Comparison of ENCODE assay signal across 19 cellular contexts in the genomic region with DNA sequence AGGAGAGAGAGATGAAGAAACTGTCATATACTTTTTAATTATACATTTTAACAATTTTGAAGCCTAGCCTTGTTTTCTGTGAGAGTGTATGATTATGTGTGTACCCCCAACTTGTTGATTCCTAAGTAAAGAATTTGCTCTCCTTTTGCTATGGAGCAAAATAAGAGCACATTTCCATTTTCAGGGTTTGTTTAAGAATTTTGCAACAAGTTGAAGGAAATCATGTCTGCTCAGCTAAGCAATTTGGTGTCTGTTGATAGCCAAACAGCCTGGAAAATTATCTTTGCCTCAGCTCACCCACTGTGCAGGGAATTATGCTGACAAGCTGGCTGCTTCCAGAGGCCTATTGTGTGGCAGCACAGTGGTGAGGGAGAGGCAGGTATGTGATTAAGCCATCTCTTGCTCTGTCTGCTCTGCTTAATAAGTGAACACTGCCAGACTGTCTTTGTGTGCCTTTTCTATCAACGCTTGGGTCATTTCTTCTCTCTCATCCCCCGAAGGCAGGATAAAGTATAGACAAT.
DNase-seq lines count a peak whose midpoint lies in the region; ATAC-seq and TF ChIP-seq lines count a peak whose summit lies in the region.
"Had no signal": no experiment of that assay in that cellular context is flagged by ENCODE, and none has a peak within 500 bp of the region (broad histone marks: within the 10 kb centered on the region; RNA-seq: fewer than 3 reads in every experiment).

No MANE protein-coding gene starts in this region.

- TF ChIP-seq CTCF in HEK293 (tag by site-specific recombination; IDR thresholded peaks at IDR 0.05) = no peak
- TF ChIP-seq CTCF in neural cell (IDR thresholded peaks at IDR 0.05; ENCODE audit: poor library complexity, severe bottlenecking) = no peak

- POLR2A ChIA-PET in HEK293 (lab: Yijun Ruan, JAX) = no interaction called here

- no peak overlapping the region for H2AFZ ChIP-seq in neural cell (ENCODE audit: low read depth, low read length)

- H3K27ac ChIP-seq in HEK293 (ENCODE audit: extremely low read depth, low read depth, low read length) (no peak overlapping the region), neural cell (ENCODE audit: low read length) (peak overlapping the region; percentile 66), SJCRH30 (no peak overlapping the region)
- H3K27ac ChIP-seq: cardiac muscle cell had no signal

- H3K4me2 ChIP-seq in neural cell (ENCODE audit: low read length) = peak overlapping the region; percentile 9

- H3K9ac ChIP-seq in neural cell (ENCODE audit: low read length) = peak overlapping the region; percentile 21

- peaks cover 21% of the 10 kb centered on the region for H3K79me2 ChIP-seq in neural cell (replicated peaks; ENCODE audit: insufficient read depth, low read length)

- H3K4me3 ChIP-seq in HEK293 (ENCODE audit: low read depth, low read length) (no peak overlapping the region), neural cell (ENCODE audit: low read length) (peak overlapping the region; percentile 45), SJCRH30 (no peak overlapping the region)
- H3K4me3 ChIP-seq: adrenal gland, cardiac muscle cell, HAP-1, MG63 had no signal

- DNase-seq in NCI-H2081 (lab: John Stamatoyannopoulos, UW) = peak; percentile 70 to 88
- DNase-seq in NCI-H446 (lab: John Stamatoyannopoulos, UW) = no peak
- DNase-seq in SJCRH30 = no peak
- DNase-seq: activated T-cell treated with anti-CD3 and anti-CD28 coated beads, Interleukin-2, amount 50 U/mL, for 1 hour; left cardiac atrium; mesenchymal stem cell; MG63; naive thymus-derived CD4-positive, alpha-beta T cell; NCI-H1694; NCI-H510A; posterior cingulate gyrus; T1000 had no signal

- no peaks in the 10 kb centered on the region for H4K20me1 ChIP-seq in neural cell (ENCODE audit: insufficient read depth)

- H3F3A ChIP-seq in neural cell (ENCODE audit: insufficient read depth, low read length, poor library complexity, severe bottlenecking) = peaks cover 6% of the 10 kb centered on the region

- no peaks in the 10 kb centered on the region for H3K36me3 ChIP-seq in HEK293 (ENCODE audit: control insufficient read depth in 2 of 2, insufficient read depth in 1 of 2, low read length in 2 of 2)
- no peaks in the 10 kb centered on the region for H3K36me3 ChIP-seq in neural cell (ENCODE audit: insufficient read depth, low read length)
- H3K36me3 ChIP-seq in SJCRH30 = no peaks in the 10 kb centered on the region
- H3K36me3 ChIP-seq: adrenal gland, cardiac muscle cell, HAP-1, MG63 had no signal

- peak; percentile 28; the same call in 1 of the 3 replicates for ATAC-seq in SK-N-SH treated with all-trans-retinoic acid at 6 μM for 48 hours
- ATAC-seq in HG03280 (IDR thresholded peaks at IDR 0.05; ENCODE audit: unreplicated experiment) = no peak
- ATAC-seq: left cardiac atrium; naive thymus-derived CD4-positive, alpha-beta T cell had no signal

- no peaks in the 10 kb centered on the region for H3K9me2 ChIP-seq in neural cell (ENCODE audit: insufficient read depth, low read length)

- H3K27me3 ChIP-seq in neural cell (ENCODE audit: insufficient read depth, low read depth, low read length) (no peaks in the 10 kb centered on the region), SJCRH30 (no peaks in the 10 kb centered on the region)
- H3K27me3 ChIP-seq: adrenal gland, cardiac muscle cell, MG63 had no signal

- H3K9me3 ChIP-seq in HEK293 (ENCODE audit: control insufficient read depth, insufficient read depth, low read depth, low read length) (no peaks in the 10 kb centered on the region), neural cell (ENCODE audit: low read length) (no peaks in the 10 kb centered on the region), SJCRH30 (replicated peaks) (no peaks in the 10 kb centered on the region)
- H3K9me3 ChIP-seq: adrenal gland, HAP-1 had no signal

- CTCF ChIA-PET in HEK293 (lab: Yijun Ruan, JAX) = interaction anchor here (0.7 kb wide), 2 partner anchors 12 to 587 kb away, joined by 3 read pairs; no protein-coding TSS in a partner anchor

- H3K4me1 ChIP-seq in HEK293 (ENCODE audit: control insufficient read depth, insufficient read depth, low read length) (peaks cover 3% of the 10 kb centered on the region; the same call in 1 of the 2 replicates), SJCRH30 (peaks cover 41% of the 10 kb centered on the region)
- H3K4me1 ChIP-seq: HAP-1 had no signal

- TF ChIP-seq RAD21 in neural cell (conservative IDR thresholded peaks at IDR 0.05) = no peak

- TF ChIP-seq EP300 in neural cell (conservative IDR thresholded peaks at IDR 0.05; ENCODE audit: poor library complexity, severe bottlenecking) = peak; percentile 78

TF ChIP-seq in HEK293, 187 proteins besides CTCF, POLR2A, EP300 and RAD21 (continues in another document):
- TF ChIP-seq OVOL3 (tag by site-specific recombination; IDR thresholded peaks at IDR 0.05) = no peak
- TF ChIP-seq, protein P1, sequence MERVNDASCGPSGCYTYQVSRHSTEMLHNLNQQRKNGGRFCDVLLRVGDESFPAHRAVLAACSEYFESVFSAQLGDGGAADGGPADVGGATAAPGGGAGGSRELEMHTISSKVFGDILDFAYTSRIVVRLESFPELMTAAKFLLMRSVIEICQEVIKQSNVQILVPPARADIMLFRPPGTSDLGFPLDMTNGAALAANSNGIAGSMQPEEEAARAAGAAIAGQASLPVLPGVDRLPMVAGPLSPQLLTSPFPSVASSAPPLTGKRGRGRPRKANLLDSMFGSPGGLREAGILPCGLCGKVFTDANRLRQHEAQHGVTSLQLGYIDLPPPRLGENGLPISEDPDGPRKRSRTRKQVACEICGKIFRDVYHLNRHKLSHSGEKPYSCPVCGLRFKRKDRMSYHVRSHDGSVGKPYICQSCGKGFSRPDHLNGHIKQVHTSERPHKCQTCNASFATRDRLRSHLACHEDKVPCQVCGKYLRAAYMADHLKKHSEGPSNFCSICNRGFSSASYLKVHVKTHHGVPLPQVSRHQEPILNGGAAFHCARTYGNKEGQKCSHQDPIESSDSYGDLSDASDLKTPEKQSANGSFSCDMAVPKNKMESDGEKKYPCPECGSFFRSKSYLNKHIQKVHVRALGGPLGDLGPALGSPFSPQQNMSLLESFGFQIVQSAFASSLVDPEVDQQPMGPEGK (tag by site-specific recombination; IDR thresholded peaks at IDR 0.05) = no peak
- no peak for TF ChIP-seq ZNF521 (tag by site-specific recombination; IDR thresholded peaks at IDR 0.05)
- TF ChIP-seq TRIM28 (IDR thresholded peaks at IDR 0.05; ENCODE audit: borderline replicate concordance, low read length) = peak; percentile 50; the same call in 1 of the 2 replicates
- peak; percentile 13; the same call in 1 of the 2 replicates for TF ChIP-seq FEZF1 (tag by site-specific recombination; IDR thresholded peaks at IDR 0.05)
- TF ChIP-seq SCRT1 (tag by site-specific recombination; IDR thresholded peaks at IDR 0.05; ENCODE audit: borderline replicate concordance) = peak; percentile 72

TF ChIP-seq in SK-N-SH treated with all-trans-retinoic acid at 6 μM for 48 hours, 23 proteins besides CTCF, POLR2A, EP300 and RAD21 (continues in another document):
- TF ChIP-seq ZFP30 (CRISPR knock-in tag; IDR thresholded peaks at IDR 0.05) = no peak
- TF ChIP-seq ZNF8 (CRISPR knock-in tag; IDR thresholded peaks at IDR 0.05) = no peak
- no peak for TF ChIP-seq TCF4 (CRISPR knock-in tag; IDR thresholded peaks at IDR 0.05; ENCODE audit: borderline replicate concordance)
- TF ChIP-seq SNAI2 (CRISPR knock-in tag; IDR thresholded peaks at IDR 0.05) = no peak
- TF ChIP-seq, protein P2, sequence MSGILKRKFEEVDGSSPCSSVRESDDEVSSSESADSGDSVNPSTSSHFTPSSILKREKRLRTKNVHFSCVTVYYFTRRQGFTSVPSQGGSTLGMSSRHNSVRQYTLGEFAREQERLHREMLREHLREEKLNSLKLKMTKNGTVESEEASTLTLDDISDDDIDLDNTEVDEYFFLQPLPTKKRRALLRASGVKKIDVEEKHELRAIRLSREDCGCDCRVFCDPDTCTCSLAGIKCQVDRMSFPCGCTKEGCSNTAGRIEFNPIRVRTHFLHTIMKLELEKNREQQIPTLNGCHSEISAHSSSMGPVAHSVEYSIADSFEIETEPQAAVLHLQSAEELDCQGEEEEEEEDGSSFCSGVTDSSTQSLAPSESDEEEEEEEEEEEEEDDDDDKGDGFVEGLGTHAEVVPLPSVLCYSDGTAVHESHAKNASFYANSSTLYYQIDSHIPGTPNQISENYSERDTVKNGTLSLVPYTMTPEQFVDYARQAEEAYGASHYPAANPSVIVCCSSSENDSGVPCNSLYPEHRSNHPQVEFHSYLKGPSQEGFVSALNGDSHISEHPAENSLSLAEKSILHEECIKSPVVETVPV (CRISPR knock-in tag; IDR thresholded peaks at IDR 0.05) = no peak
- no peak for TF ChIP-seq ZC3H10 (CRISPR knock-in tag; IDR thresholded peaks at IDR 0.05)
- no peak for TF ChIP-seq CSDC2 (CRISPR knock-in tag; IDR thresholded peaks at IDR 0.05)
- TF ChIP-seq PPARA (CRISPR knock-in tag; IDR thresholded peaks at IDR 0.05; ENCODE audit: borderline replicate concordance) = no peak
- no peak for TF ChIP-seq RARB (CRISPR knock-in tag; IDR thresholded peaks at IDR 0.05)
- TF ChIP-seq BACH2 (CRISPR knock-in tag; IDR thresholded peaks at IDR 0.05; ENCODE audit: borderline replicate concordance) = no peak

TF ChIP-seq in neural cell, 6 proteins besides CTCF, POLR2A, EP300 and RAD21 (continues in another document):
- TF ChIP-seq, protein P3, sequence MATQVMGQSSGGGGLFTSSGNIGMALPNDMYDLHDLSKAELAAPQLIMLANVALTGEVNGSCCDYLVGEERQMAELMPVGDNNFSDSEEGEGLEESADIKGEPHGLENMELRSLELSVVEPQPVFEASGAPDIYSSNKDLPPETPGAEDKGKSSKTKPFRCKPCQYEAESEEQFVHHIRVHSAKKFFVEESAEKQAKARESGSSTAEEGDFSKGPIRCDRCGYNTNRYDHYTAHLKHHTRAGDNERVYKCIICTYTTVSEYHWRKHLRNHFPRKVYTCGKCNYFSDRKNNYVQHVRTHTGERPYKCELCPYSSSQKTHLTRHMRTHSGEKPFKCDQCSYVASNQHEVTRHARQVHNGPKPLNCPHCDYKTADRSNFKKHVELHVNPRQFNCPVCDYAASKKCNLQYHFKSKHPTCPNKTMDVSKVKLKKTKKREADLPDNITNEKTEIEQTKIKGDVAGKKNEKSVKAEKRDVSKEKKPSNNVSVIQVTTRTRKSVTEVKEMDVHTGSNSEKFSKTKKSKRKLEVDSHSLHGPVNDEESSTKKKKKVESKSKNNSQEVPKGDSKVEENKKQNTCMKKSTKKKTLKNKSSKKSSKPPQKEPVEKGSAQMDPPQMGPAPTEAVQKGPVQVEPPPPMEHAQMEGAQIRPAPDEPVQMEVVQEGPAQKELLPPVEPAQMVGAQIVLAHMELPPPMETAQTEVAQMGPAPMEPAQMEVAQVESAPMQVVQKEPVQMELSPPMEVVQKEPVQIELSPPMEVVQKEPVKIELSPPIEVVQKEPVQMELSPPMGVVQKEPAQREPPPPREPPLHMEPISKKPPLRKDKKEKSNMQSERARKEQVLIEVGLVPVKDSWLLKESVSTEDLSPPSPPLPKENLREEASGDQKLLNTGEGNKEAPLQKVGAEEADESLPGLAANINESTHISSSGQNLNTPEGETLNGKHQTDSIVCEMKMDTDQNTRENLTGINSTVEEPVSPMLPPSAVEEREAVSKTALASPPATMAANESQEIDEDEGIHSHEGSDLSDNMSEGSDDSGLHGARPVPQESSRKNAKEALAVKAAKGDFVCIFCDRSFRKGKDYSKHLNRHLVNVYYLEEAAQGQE (IDR thresholded peaks at IDR 0.05; ENCODE audit: borderline replicate concordance) = no peak
- TF ChIP-seq POLR2AphosphoS5 (IDR thresholded peaks at IDR 0.05) = peak; percentile 81

Comparison
In these comparisons a context has a peak if more than half of its experiments do, and no peak if none do; other contexts are left out.
1. DNase-seq: peak in NCI-H2081 (2 of 2); none in NCI-H446 (0 of 2) and SJCRH30 (0 of 2).